17 cellular contexts compared by ENCODE assay signal in genomic region chr9:84804948-84805694, GRCh38.
"Had no signal": no experiment of that assay in that cellular context is flagged by ENCODE, and none has a peak within 500 bp of the region (broad histone marks: within the 10 kb centered on the region; RNA-seq: fewer than 3 reads in every experiment).

No MANE protein-coding gene starts in this region.

- H3K27ac ChIP-seq: brain microvascular endothelial cell, prostate gland, uterus had no signal

- H3K9me3 ChIP-seq: esophagus muscularis mucosa, prostate gland, uterus had no signal

- H3K4me3 ChIP-seq: esophagus muscularis mucosa, prostate gland, uterus had no signal

- H3K27me3 ChIP-seq: brain microvascular endothelial cell, esophagus muscularis mucosa, uterus had no signal

- H3K4me1 ChIP-seq: esophagus muscularis mucosa, prostate gland, uterus had no signal

- H3K36me3 ChIP-seq: brain microvascular endothelial cell, esophagus muscularis mucosa, prostate gland, uterus had no signal

- DNase-seq: activated CD4-positive, alpha-beta T cell treated with anti-CD3 and anti-CD28 coated beads, Interleukin-2, amount 50 U/mL, for 4 hours; activated CD8-positive, alpha-beta memory T cell treated with anti-CD3 and anti-CD28 coated beads, Interleukin-2, amount 10 ng/mL, durations not matched to agents 7 days and 5 days; activated effector memory CD4-positive, alpha-beta T cell treated with anti-CD3 and anti-CD28 coated beads, Interleukin-2, amount 50 U/mL, for 16 hours; activated T-cell treated with anti-CD3 and anti-CD28 coated beads, Interleukin-2, amount 50 U/mL, for 4 hours; amygdala; brain microvascular endothelial cell; kidney; naive thymus-derived CD8-positive, alpha-beta T cell; nucleus accumbens; stimulated activated CD4-positive, alpha-beta T cell treated with anti-CD3 and anti-CD28 coated beads, Interleukin-15, amount 100 ng/mL, for 24 hours; stimulated activated CD4-positive, alpha-beta T cell treated with anti-CD3 and anti-CD28 coated beads, Interleukin-4, amount 100 ng/mL, for 24 hours; stimulated activated naive CD8-positive, alpha-beta T cell treated with anti-CD3 and anti-CD28 coated beads, Interleukin-15, amount 100 ng/mL, for 72 hours; uterus had no signal

- ATAC-seq: activated CD4-positive, CD25-positive, alpha-beta regulatory T cell treated with anti-CD3 and anti-CD28 coated beads, Interleukin-2, amount 50 U/mL, for 24 hours; activated CD8-positive, alpha-beta memory T cell treated with anti-CD3 and anti-CD28 coated beads, Interleukin-2, amount 10 ng/mL, durations not matched to agents 7 days and 5 days; activated naive CD4-positive, alpha-beta T cell treated with anti-CD3 and anti-CD28 coated beads, Interleukin-2, amount 50 U/mL, for 72 hours; activated T-cell treated with anti-CD3 and anti-CD28 coated beads, Interleukin-2, amount 50 U/mL, for 4 hours; naive thymus-derived CD8-positive, alpha-beta T cell; stimulated activated naive CD8-positive, alpha-beta T cell treated with anti-CD3 and anti-CD28 coated beads, Interleukin-15, amount 100 ng/mL, for 72 hours had no signal
